In genomic region chr11:29282088-29282487, GRCh38 we compare ENCODE assay signal across 11 cellular contexts.
A peak's percentile ranks its signal among the peaks of the same experiment; 100 is the strongest.
DNase-seq lines count a peak whose midpoint lies in the region; TF ChIP-seq lines count a peak whose summit lies in the region.
"Had no signal": no experiment of that assay in that cellular context is flagged by ENCODE, and none has a peak within 500 bp of the region (broad histone marks: within the 10 kb centered on the region; RNA-seq: fewer than 3 reads in every experiment).

No MANE protein-coding gene starts in this region.

- H3K27me3 Mint-ChIP-seq in activated CD4-positive, alpha-beta memory T cell treated with anti-CD3 and anti-CD28 coated beads for 36 hours: no peaks in the 10 kb centered on the region
- H3K27me3 Mint-ChIP-seq: stimulated activated memory B cell treated with anti-CD40 and anti-IgM and Interleukin-4, amounts not matched to agents 10 μg/mL and 1 μg/mL and 100 μg/mL, for 72 hours had no signal

- H3K36me3 Mint-ChIP-seq in activated CD4-positive, alpha-beta memory T cell treated with anti-CD3 and anti-CD28 coated beads for 36 hours: no peaks in the 10 kb centered on the region
- H3K36me3 Mint-ChIP-seq: stimulated activated memory B cell treated with anti-CD40 and anti-IgM and Interleukin-4, amounts not matched to agents 10 μg/mL and 1 μg/mL and 100 μg/mL, for 72 hours had no signal

- no peak overlapping the region for H3K4me3 Mint-ChIP-seq in activated CD4-positive, alpha-beta memory T cell treated with anti-CD3 and anti-CD28 coated beads for 36 hours
- H3K4me3 Mint-ChIP-seq: stimulated activated memory B cell treated with anti-CD40 and anti-IgM and Interleukin-4, amounts not matched to agents 10 μg/mL and 1 μg/mL and 100 μg/mL, for 72 hours had no signal

- WGBS in lower leg skin, 2 donors: 47 to 61% methylated on average over 2 of the region's 2 CpGs

- H3K4me1 ChIP-seq in SJCRH30 (0 out of 2 replicates have a peak, but pooled peaks cover 2% of the 10 kb centered on the region), skeletal muscle satellite cell (ENCODE audit: control insufficient read depth, insufficient read depth, low read length) (peaks cover 17% of the 10 kb centered on the region)

- intact Hi-C loops in lower leg skin (cut with DNase I; ENCODE audit: low total_unique reads): no loop called here
- intact Hi-C loops in activated CD4-positive, alpha-beta memory T cell treated with anti-CD3 and anti-CD28 coated beads for 36 hours (cut with micrococcal nuclease): no loop called here

- peak overlapping the region; percentile 28 for H3K9ac ChIP-seq in skeletal muscle satellite cell (ENCODE audit: low read depth, low read length)

- no peak overlapping the region for H3K27ac Mint-ChIP-seq in activated CD4-positive, alpha-beta memory T cell treated with anti-CD3 and anti-CD28 coated beads for 36 hours
- H3K27ac Mint-ChIP-seq: stimulated activated memory B cell treated with anti-CD40 and anti-IgM and Interleukin-4, amounts not matched to agents 10 μg/mL and 1 μg/mL and 100 μg/mL, for 72 hours had no signal

- H3K27ac ChIP-seq in SJCRH30: no peak overlapping the region

- peak overlapping the region; percentile 70 for H3K4me2 ChIP-seq in skeletal muscle satellite cell (ENCODE audit: low read length)

- peak; percentile 66 for DNase-seq in HFF-Myc (ENCODE audit: extremely low read depth, low read depth)
- DNase-seq in SJCRH30: peak; percentile 13 to 35
- DNase-seq in fibroblast of the aortic adventitia (ENCODE audit: low read depth): peak; percentile 92
- no peak for DNase-seq in lower leg skin (ENCODE audit: low spot score in 2 of 2)
- no peak for DNase-seq in activated effector memory CD4-positive, alpha-beta T cell treated with anti-CD3 and anti-CD28 coated beads, Interleukin-2, amount 50 U/mL, for 16 hours
- no peak for DNase-seq in SIG-M5 treated with dmso at 0.1 percent for 504 hours (lab: John Stamatoyannopoulos, UW; ENCODE audit: unreplicated experiment)
- no peak for DNase-seq in activated CD4-positive, alpha-beta memory T cell treated with anti-CD3 and anti-CD28 coated beads for 36 hours
- DNase-seq: hippocampal formation, MM.1S had no signal

- no peaks in the 10 kb centered on the region for H3K36me3 ChIP-seq in SJCRH30
- no peaks in the 10 kb centered on the region for H3K36me3 ChIP-seq in skeletal muscle satellite cell (ENCODE audit: insufficient read depth, low read length)

- no peaks in the 10 kb centered on the region for H3K9me3 ChIP-seq in SJCRH30 (replicated peaks)
- no peaks in the 10 kb centered on the region for H3K9me3 ChIP-seq in skeletal muscle satellite cell (replicated peaks; ENCODE audit: low read length)

- TF ChIP-seq POLR2A in lower leg skin (IDR thresholded peaks at IDR 0.05): no peak

- peaks cover 17% of the 10 kb centered on the region for H3K9me3 Mint-ChIP-seq in activated CD4-positive, alpha-beta memory T cell treated with anti-CD3 and anti-CD28 coated beads for 36 hours
- H3K9me3 Mint-ChIP-seq: stimulated activated memory B cell treated with anti-CD40 and anti-IgM and Interleukin-4, amounts not matched to agents 10 μg/mL and 1 μg/mL and 100 μg/mL, for 72 hours had no signal

- TF ChIP-seq CTCF in HFF-Myc (IDR thresholded peaks at IDR 0.05; ENCODE audit: low read depth, low read length, missing control alignments) (no peak), fibroblast of the aortic adventitia (IDR thresholded peaks at IDR 0.05; ENCODE audit: insufficient read depth, low read length) (no peak), lower leg skin (IDR thresholded peaks at IDR 0.05) (no peak)

- CTCF ChIA-PET in activated CD4-positive, alpha-beta memory T cell treated with anti-CD3 and anti-CD28 coated beads for 36 hours (lab: Charles Lee): no interaction called here

- no peaks in the 10 kb centered on the region for H3K4me1 Mint-ChIP-seq in activated CD4-positive, alpha-beta memory T cell treated with anti-CD3 and anti-CD28 coated beads for 36 hours (ENCODE audit: low read depth)
- H3K4me1 Mint-ChIP-seq: stimulated activated memory B cell treated with anti-CD40 and anti-IgM and Interleukin-4, amounts not matched to agents 10 μg/mL and 1 μg/mL and 100 μg/mL, for 72 hours had no signal

- H3K27me3 ChIP-seq in SJCRH30: peaks cover 9% of the 10 kb centered on the region; the same call in 1 of the 2 replicates
- H3K27me3 ChIP-seq in skeletal muscle satellite cell (ENCODE audit: control insufficient read depth, insufficient read depth, low read length): no peaks in the 10 kb centered on the region

- POLR2A ChIA-PET in activated CD4-positive, alpha-beta memory T cell treated with anti-CD3 and anti-CD28 coated beads for 36 hours (lab: Charles Lee): no interaction called here

- H3K4me3 ChIP-seq in HFF-Myc (replicated peaks; ENCODE audit: low read depth, low read length): no peak overlapping the region
- no peak overlapping the region for H3K4me3 ChIP-seq in SJCRH30
- H3K4me3 ChIP-seq in fibroblast of the aortic adventitia (ENCODE audit: low read depth, low read length): no peak overlapping the region
- peak overlapping the region; percentile 51 for H3K4me3 ChIP-seq in skeletal muscle satellite cell (ENCODE audit: low read length)
- H3K4me3 ChIP-seq in lower leg skin (ENCODE audit: low read depth, poor library complexity, severe bottlenecking): no peak overlapping the region

Comparison
In these comparisons a context has a peak if more than half of its experiments do, and no peak if none do; other contexts are left out.
1. DNase-seq: peak in HFF-Myc (single experiment), SJCRH30 (2 of 2) and fibroblast of the aortic adventitia (single experiment); none in lower leg skin (0 of 2), activated effector memory CD4-positive, alpha-beta T cell treated with anti-CD3 and anti-CD28 coated beads, Interleukin-2, amount 50 U/mL, for 16 hours (single experiment), SIG-M5 treated with dmso at 0.1 percent for 504 hours (single experiment) and activated CD4-positive, alpha-beta memory T cell treated with anti-CD3 and anti-CD28 coated beads for 36 hours (single experiment).